13 cellular contexts compared by ENCODE assay signal in genomic region chr1:111402083-111402482, GRCh38. TPM values are rescaled to one million over a fixed set of nuclear protein-coding genes. Genes with fewer than 3 reads are reported as not detected.
A peak's percentile ranks its signal among the peaks of the same experiment; 100 is the strongest.
DNase-seq lines count a peak whose midpoint lies in the region; ATAC-seq and TF ChIP-seq lines count a peak whose summit lies in the region.
"Had no signal": no experiment of that assay in that cellular context is flagged by ENCODE, and none has a peak within 500 bp of the region (broad histone marks: within the 10 kb centered on the region; RNA-seq: fewer than 3 reads in every experiment).

No MANE protein-coding gene starts in this region.

- no peaks in the 10 kb centered on the region for H3K9me2 ChIP-seq in GM23338 (ENCODE audit: insufficient read depth)

- no peaks in the 10 kb centered on the region for H3K4me1 ChIP-seq in GM23338 (ENCODE audit: insufficient read depth)

- peaks cover 2% of the 10 kb centered on the region for H3K9me3 Mint-ChIP-seq in activated CD8-positive, alpha-beta T cell treated with anti-CD3 and anti-CD28 coated beads for 36 hours
- no peaks in the 10 kb centered on the region for H3K9me3 Mint-ChIP-seq in activated CD8-positive, alpha-beta T cell treated with anti-CD3 and anti-CD28 coated beads, Interleukin-2, amount 10 ng/mL, durations not matched to agents 7 days and 5 days (ENCODE audit: insufficient read depth)
- peaks cover 3% of the 10 kb centered on the region; the same call in 1 of the 3 replicates for H3K9me3 Mint-ChIP-seq in GM23338
- peaks cover 0 to 2% of the 10 kb centered on the region in 2 donors for H3K9me3 Mint-ChIP-seq in activated T-cell treated with anti-CD3 and anti-CD28 coated beads, Interleukin-2, amount 50 U/mL, for 72 hours
- no peaks in the 10 kb centered on the region for H3K9me3 Mint-ChIP-seq in natural killer cell
- H3K9me3 Mint-ChIP-seq: CD8-positive, alpha-beta T cell had no signal

- H3K4me2 ChIP-seq in GM23338 = no peak overlapping the region
- H3K4me2 ChIP-seq: BLaER1 had no signal

- no peaks in the 10 kb centered on the region for H3K27me3 Mint-ChIP-seq in activated CD8-positive, alpha-beta T cell treated with anti-CD3 and anti-CD28 coated beads for 36 hours
- peaks cover 27% of the 10 kb centered on the region for H3K27me3 Mint-ChIP-seq in activated CD8-positive, alpha-beta T cell treated with anti-CD3 and anti-CD28 coated beads, Interleukin-2, amount 10 ng/mL, durations not matched to agents 7 days and 5 days (ENCODE audit: low read depth)
- peaks cover 3% of the 10 kb centered on the region for H3K27me3 Mint-ChIP-seq in GM23338 (ENCODE audit: insufficient read depth, low read depth, poor library complexity)
- no peaks in the 10 kb centered on the region for H3K27me3 Mint-ChIP-seq in activated T-cell treated with anti-CD3 and anti-CD28 coated beads, Interleukin-2, amount 50 U/mL, for 72 hours (ENCODE audit: low read depth)
- H3K27me3 Mint-ChIP-seq in natural killer cell (ENCODE audit: low read depth in 2 of 2) = peaks cover 18 to 26% of the 10 kb centered on the region in 2 donors

- TF ChIP-seq CTCF in activated CD8-positive, alpha-beta T cell treated with anti-CD3 and anti-CD28 coated beads for 36 hours (IDR thresholded peaks at IDR 0.05) = no peak
- no peak for TF ChIP-seq CTCF in GM23338 (conservative IDR thresholded peaks at IDR 0.05; ENCODE audit: low read depth in 2 of 2)
- no peak for TF ChIP-seq CTCF in natural killer cell (IDR thresholded peaks at IDR 0.05)

- DNase-seq in activated CD8-positive, alpha-beta T cell treated with anti-CD3 and anti-CD28 coated beads for 36 hours = peak; percentile 45
- no peak for DNase-seq in activated CD8-positive, alpha-beta T cell treated with anti-CD3 and anti-CD28 coated beads, Interleukin-2, amount 10 ng/mL, durations not matched to agents 7 days and 5 days
- DNase-seq in GM23338 (ENCODE audit: low spot score) = no peak
- DNase-seq in activated T-cell treated with anti-CD3 and anti-CD28 coated beads, Interleukin-2, amount 50 U/mL, for 72 hours = peak; percentile 21 to 33
- peak; percentile 14 to 27 for DNase-seq in stimulated activated CD4-positive, alpha-beta T cell treated with anti-CD3 and anti-CD28 coated beads, Interleukin-2, amount 100 ng/mL, for 24 hours
- DNase-seq in SIG-M5 treated with dmso at 0.1 percent for 504 hours (lab: John Stamatoyannopoulos, UW; ENCODE audit: unreplicated experiment) = no peak
- DNase-seq in natural killer cell = no peak
- DNase-seq: CD8-positive, alpha-beta T cell; IMR-90; NCI-H187; NCI-H2227 treated with DMSO at 0.1 percent for 48 hours; OCI-M1 had no signal

- no peaks in the 10 kb centered on the region for H3F3A ChIP-seq in GM23338 (replicated peaks; ENCODE audit: low read depth)

- H3K79me2 ChIP-seq in GM23338 (replicated peaks; ENCODE audit: insufficient read depth) = no peaks in the 10 kb centered on the region

- H3K4me1 Mint-ChIP-seq in activated CD8-positive, alpha-beta T cell treated with anti-CD3 and anti-CD28 coated beads for 36 hours (ENCODE audit: low read depth) = peaks cover 37% of the 10 kb centered on the region
- H3K4me1 Mint-ChIP-seq in activated CD8-positive, alpha-beta T cell treated with anti-CD3 and anti-CD28 coated beads, Interleukin-2, amount 10 ng/mL, durations not matched to agents 7 days and 5 days (ENCODE audit: low read depth) = peaks cover 19% of the 10 kb centered on the region
- H3K4me1 Mint-ChIP-seq in GM23338 (peaks cover 5% of the 10 kb centered on the region; the same call in 2 of the 3 replicates), natural killer cell (peaks cover 6 to 7% of the 10 kb centered on the region in 2 donors)
- H3K4me1 Mint-ChIP-seq in activated T-cell treated with anti-CD3 and anti-CD28 coated beads, Interleukin-2, amount 50 U/mL, for 72 hours (ENCODE audit: low read depth) = peaks cover 52% of the 10 kb centered on the region

- CTCF ChIA-PET in activated CD8-positive, alpha-beta T cell treated with anti-CD3 and anti-CD28 coated beads for 36 hours (lab: Charles Lee) = interaction anchor here (0.8 to 6.8 kb wide), 8 partner anchors 14 to 371 kb away, joined by 3 to 109 read pairs (median 4); partner anchors contain the start of gene CHI3L2
- CTCF ChIA-PET in activated CD8-positive, alpha-beta T cell treated with anti-CD3 and anti-CD28 coated beads, Interleukin-2, amount 10 ng/mL, durations not matched to agents 7 days and 5 days (lab: Charles Lee) = interaction anchor here (1.2 to 4.2 kb wide), 7 partner anchors 12 to 372 kb away, joined by 3 to 36 read pairs (median 8); no protein-coding TSS in a partner anchor

- no peaks in the 10 kb centered on the region for H4K20me1 ChIP-seq in GM23338 (replicated peaks; ENCODE audit: insufficient read depth)
- H4K20me1 ChIP-seq: BLaER1 had no signal

- no peaks in the 10 kb centered on the region for H3K27me3 ChIP-seq in GM23338 (ENCODE audit: insufficient read depth)
- H3K27me3 ChIP-seq: BLaER1 had no signal

- H3K27ac ChIP-seq in GM23338 (ENCODE audit: low read depth) = no peak overlapping the region
- H3K27ac ChIP-seq: BLaER1 had no signal

- H3K36me3 ChIP-seq in GM23338 (ENCODE audit: insufficient read depth) = no peaks in the 10 kb centered on the region
- H3K36me3 ChIP-seq: BLaER1 had no signal

- peak; percentile 53 for ATAC-seq in activated CD8-positive, alpha-beta T cell treated with anti-CD3 and anti-CD28 coated beads for 36 hours
- ATAC-seq in activated CD8-positive, alpha-beta T cell treated with anti-CD3 and anti-CD28 coated beads, Interleukin-2, amount 10 ng/mL, durations not matched to agents 7 days and 5 days = no peak
- ATAC-seq in GM23338 (no peak), natural killer cell (no peak)
- ATAC-seq in activated T-cell treated with anti-CD3 and anti-CD28 coated beads, Interleukin-2, amount 50 U/mL, for 72 hours (replicated peaks in 1 of 2) = peak; percentile 85 to 94
- ATAC-seq: CD8-positive, alpha-beta T cell had no signal

- intact Hi-C loops in activated CD8-positive, alpha-beta T cell treated with anti-CD3 and anti-CD28 coated beads for 36 hours (cut with micrococcal nuclease) = no loop called here
- intact Hi-C loops in natural killer cell (cut with micrococcal nuclease) = loop anchor here (10.0 kb wide), 1 partner anchor 367 kb away; no protein-coding TSS in a partner anchor

- peak overlapping the region; percentile 69; the same call in 1 of the 2 replicates for H2AFZ ChIP-seq in GM23338

- no peak overlapping the region for H3K4me3 ChIP-seq in GM23338
- H3K4me3 ChIP-seq: BLaER1 had no signal

- no peak overlapping the region for H3K27ac Mint-ChIP-seq in activated CD8-positive, alpha-beta T cell treated with anti-CD3 and anti-CD28 coated beads for 36 hours
- no peak overlapping the region for H3K27ac Mint-ChIP-seq in activated CD8-positive, alpha-beta T cell treated with anti-CD3 and anti-CD28 coated beads, Interleukin-2, amount 10 ng/mL, durations not matched to agents 7 days and 5 days
- H3K27ac Mint-ChIP-seq in GM23338 (no peak overlapping the region), natural killer cell (no peak overlapping the region)
- H3K27ac Mint-ChIP-seq in activated T-cell treated with anti-CD3 and anti-CD28 coated beads, Interleukin-2, amount 50 U/mL, for 72 hours = peak overlapping the region; percentile 77
- H3K27ac Mint-ChIP-seq: CD8-positive, alpha-beta T cell had no signal

- POLR2A ChIA-PET in activated CD8-positive, alpha-beta T cell treated with anti-CD3 and anti-CD28 coated beads for 36 hours (lab: Charles Lee) = interaction anchor here (0.8 kb wide), 1 partner anchor 36 kb away, joined by 3 read pairs; no protein-coding TSS in a partner anchor
- POLR2A ChIA-PET in activated CD8-positive, alpha-beta T cell treated with anti-CD3 and anti-CD28 coated beads, Interleukin-2, amount 10 ng/mL, durations not matched to agents 7 days and 5 days (lab: Charles Lee) = interaction anchor here (0.8 kb wide), 1 partner anchor 203 kb away, joined by 3 read pairs; no protein-coding TSS in a partner anchor

- H3K36me3 Mint-ChIP-seq in activated CD8-positive, alpha-beta T cell treated with anti-CD3 and anti-CD28 coated beads for 36 hours (ENCODE audit: low read depth) = no peaks in the 10 kb centered on the region
- peaks cover 3% of the 10 kb centered on the region for H3K36me3 Mint-ChIP-seq in activated CD8-positive, alpha-beta T cell treated with anti-CD3 and anti-CD28 coated beads, Interleukin-2, amount 10 ng/mL, durations not matched to agents 7 days and 5 days (ENCODE audit: low read depth)
- H3K36me3 Mint-ChIP-seq in GM23338 (ENCODE audit: low read depth) = no peaks in the 10 kb centered on the region
- H3K36me3 Mint-ChIP-seq in activated T-cell treated with anti-CD3 and anti-CD28 coated beads, Interleukin-2, amount 50 U/mL, for 72 hours (ENCODE audit: insufficient read depth in 2 of 2) = no peaks in the 10 kb centered on the region
- H3K36me3 Mint-ChIP-seq in natural killer cell = no peaks in the 10 kb centered on the region
- H3K36me3 Mint-ChIP-seq: CD8-positive, alpha-beta T cell had no signal

- H3K4me3 Mint-ChIP-seq in activated CD8-positive, alpha-beta T cell treated with anti-CD3 and anti-CD28 coated beads for 36 hours = no peak overlapping the region
- H3K4me3 Mint-ChIP-seq in activated CD8-positive, alpha-beta T cell treated with anti-CD3 and anti-CD28 coated beads, Interleukin-2, amount 10 ng/mL, durations not matched to agents 7 days and 5 days = no peak overlapping the region
- H3K4me3 Mint-ChIP-seq in GM23338 (no peak overlapping the region), natural killer cell (no peak overlapping the region)
- peak overlapping the region; percentile 65 to 75 for H3K4me3 Mint-ChIP-seq in activated T-cell treated with anti-CD3 and anti-CD28 coated beads, Interleukin-2, amount 50 U/mL, for 72 hours
- H3K4me3 Mint-ChIP-seq: CD8-positive, alpha-beta T cell had no signal

RNA-seq across cellular contexts. Expression of gene OVGP1, which starts 25.5 kb away (rescaled TPM):
- total RNA-seq in activated CD8-positive, alpha-beta T cell treated with anti-CD3 and anti-CD28 coated beads for 36 hours = 1 to 10 TPM; 1.1 to 1.6 TPM
- under 1 TPM; 0.74 to 0.99 TPM for total RNA-seq in activated CD8-positive, alpha-beta T cell treated with anti-CD3 and anti-CD28 coated beads, Interleukin-2, amount 10 ng/mL, durations not matched to agents 7 days and 5 days
- total RNA-seq in GM23338 (2014; rRNA removed; shearing (Covaris generic)) = 0.93 and 1.0 TPM in 2 replicates
- polyA plus RNA-seq in GM23338 (2016; fragmentation: Nextera tagmentation; extraction: Ambion mirVana) = 0.82 and 0.99 TPM in 2 replicates
- total RNA-seq in activated T-cell treated with anti-CD3 and anti-CD28 coated beads, Interleukin-2, amount 50 U/mL, for 72 hours = 1 to 10 TPM; 5.1 to 7.2 TPM
- total RNA-seq in natural killer cell = 1 to 10 TPM; 2.1 to 5.2 (median 4.1) TPM

RNA-seq across cellular contexts. Expression of gene WDR77, which starts 47.0 kb away (rescaled TPM):
- 10 to 100 TPM; 54.0 to 54.6 TPM for total RNA-seq in activated CD8-positive, alpha-beta T cell treated with anti-CD3 and anti-CD28 coated beads for 36 hours
- total RNA-seq in activated CD8-positive, alpha-beta T cell treated with anti-CD3 and anti-CD28 coated beads, Interleukin-2, amount 10 ng/mL, durations not matched to agents 7 days and 5 days = 10 to 100 TPM; 54.3 to 57.8 TPM
- total RNA-seq in GM23338 (2014; rRNA removed; shearing (Covaris generic)) = 111 and 117 TPM in 2 replicates
- 75.0 and 85.9 TPM in 2 replicates for polyA plus RNA-seq in GM23338 (2016; fragmentation: Nextera tagmentation; extraction: Ambion mirVana)
- 10 to 100 TPM; 15.7 to 21.5 TPM for total RNA-seq in activated T-cell treated with anti-CD3 and anti-CD28 coated beads, Interleukin-2, amount 50 U/mL, for 72 hours
- total RNA-seq in natural killer cell = 10 to 100 TPM; 15.5 to 20.8 (median 17.8) TPM

RNA-seq across cellular contexts. Expression of gene ATP5PB, which starts 47.2 kb away (rescaled TPM):
- total RNA-seq in activated CD8-positive, alpha-beta T cell treated with anti-CD3 and anti-CD28 coated beads for 36 hours = 100 to 1,000 TPM; 341 to 342 TPM
- total RNA-seq in activated CD8-positive, alpha-beta T cell treated with anti-CD3 and anti-CD28 coated beads, Interleukin-2, amount 10 ng/mL, durations not matched to agents 7 days and 5 days = 100 to 1,000 TPM; 396 to 404 TPM
- 272 and 300 TPM in 2 replicates for total RNA-seq in GM23338 (2014; rRNA removed; shearing (Covaris generic))
- 260 and 279 TPM in 2 replicates for polyA plus RNA-seq in GM23338 (2016; fragmentation: Nextera tagmentation; extraction: Ambion mirVana)
- 100 to 1,000 TPM; 203 to 245 TPM for total RNA-seq in activated T-cell treated with anti-CD3 and anti-CD28 coated beads, Interleukin-2, amount 50 U/mL, for 72 hours
- total RNA-seq in natural killer cell = 100 to 1,000 TPM; 105 to 115 (median 105) TPM

Comparison
In these comparisons a context has a peak if more than half of its experiments do, and no peak if none do; other contexts are left out.
1. ATAC-seq: peak in activated CD8-positive, alpha-beta T cell treated with anti-CD3 and anti-CD28 coated beads for 36 hours (single experiment) and activated T-cell treated with anti-CD3 and anti-CD28 coated beads, Interleukin-2, amount 50 U/mL, for 72 hours (2 of 2); none in activated CD8-positive, alpha-beta T cell treated with anti-CD3 and anti-CD28 coated beads, Interleukin-2, amount 10 ng/mL, durations not matched to agents 7 days and 5 days (single experiment), GM23338 (single experiment) and natural killer cell (0 of 3).
2. DNase-seq: peak in activated CD8-positive, alpha-beta T cell treated with anti-CD3 and anti-CD28 coated beads for 36 hours (single experiment), activated T-cell treated with anti-CD3 and anti-CD28 coated beads, Interleukin-2, amount 50 U/mL, for 72 hours (2 of 2) and stimulated activated CD4-positive, alpha-beta T cell treated with anti-CD3 and anti-CD28 coated beads, Interleukin-2, amount 100 ng/mL, for 24 hours (2 of 2); none in activated CD8-positive, alpha-beta T cell treated with anti-CD3 and anti-CD28 coated beads, Interleukin-2, amount 10 ng/mL, durations not matched to agents 7 days and 5 days (single experiment), GM23338 (single experiment), SIG-M5 treated with dmso at 0.1 percent for 504 hours (single experiment) and natural killer cell (single experiment).
3. H3K4me3 Mint-ChIP-seq: peak in activated T-cell treated with anti-CD3 and anti-CD28 coated beads, Interleukin-2, amount 50 U/mL, for 72 hours (2 of 2); none in activated CD8-positive, alpha-beta T cell treated with anti-CD3 and anti-CD28 coated beads for 36 hours (single experiment), activated CD8-positive, alpha-beta T cell treated with anti-CD3 and anti-CD28 coated beads, Interleukin-2, amount 10 ng/mL, durations not matched to agents 7 days and 5 days (single experiment), GM23338 (single experiment) and natural killer cell (single experiment).